8 cellular contexts compared by ENCODE assay signal in the genomic region with DNA sequence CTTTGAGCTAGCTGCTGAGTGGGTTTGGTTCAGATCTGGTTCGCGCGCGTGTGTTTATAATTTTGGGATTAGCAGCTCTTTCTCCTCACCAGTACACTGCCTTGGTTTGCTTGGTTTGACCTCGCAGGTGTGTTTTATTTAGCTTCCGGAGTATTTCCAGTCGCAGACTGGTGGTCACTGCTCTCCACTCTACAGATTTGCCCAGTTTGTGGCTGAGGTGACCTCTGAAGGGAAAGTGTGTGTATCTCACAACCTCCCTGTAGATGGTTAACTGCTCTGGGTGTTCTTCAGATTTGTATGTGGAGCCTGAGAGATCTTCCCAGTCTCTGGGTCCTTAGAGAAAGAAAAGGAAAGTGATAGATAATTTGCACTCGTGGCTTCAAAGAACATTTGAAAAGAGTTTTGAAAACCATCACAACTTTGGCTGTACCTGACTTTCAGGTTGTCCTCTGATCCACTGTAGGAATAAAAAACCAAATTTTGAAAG. TPM values are rescaled to one million over a fixed set of nuclear protein-coding genes. Genes with fewer than 3 reads are reported as not detected.
DNase-seq lines count a peak whose midpoint lies in the region; ATAC-seq and TF ChIP-seq lines count a peak whose summit lies in the region.

No MANE protein-coding gene starts in this region.

- H3K9me2 ChIP-seq in MM.1S (replicated peaks; ENCODE audit: insufficient read depth, low read length) = no peaks in the 10 kb centered on the region

- H3K27ac ChIP-seq in MM.1S (ENCODE audit: low read length) (peak overlapping the region; percentile 50; the same call in 1 of the 2 replicates), caudate nucleus (ENCODE audit: low read depth, low read length) (peak overlapping the region; percentile 58)

- TF ChIP-seq CTCF in GM12865 (IDR thresholded peaks at IDR 0.05; ENCODE audit: insufficient read depth, low read depth, low read length, missing control alignments) = no peak
- no peak for TF ChIP-seq CTCF in MM.1S (IDR thresholded peaks at IDR 0.05; ENCODE audit: low read length)
- no peak for TF ChIP-seq CTCF in mesothelial cell of epicardium (IDR thresholded peaks at IDR 0.05; ENCODE audit: unreplicated experiment)

- ATAC-seq in GM18520 (IDR thresholded peaks at IDR 0.05; ENCODE audit: unreplicated experiment) (no peak), HG02588 (IDR thresholded peaks at IDR 0.05; ENCODE audit: unreplicated experiment) (no peak)

- peak overlapping the region; percentile 84 for H3K4me3 ChIP-seq in GM12865 (ENCODE audit: low read depth, low read length)
- H3K4me3 ChIP-seq in MM.1S (ENCODE audit: low read length) = peak overlapping the region; percentile 86

- H3K9me3 ChIP-seq in MM.1S (replicated peaks; ENCODE audit: insufficient read depth, low read length) = no peaks in the 10 kb centered on the region

- peak; percentile 17 for DNase-seq in GM12865 (ENCODE audit: low read depth)
- DNase-seq in MM.1S = peak; percentile 54
- peak in 4 of 61 donors; percentile 43 to 64 (median 53) for DNase-seq in caudate nucleus (lab: John Stamatoyannopoulos, UW)
- DNase-seq in mesothelial cell of epicardium (ENCODE audit: low spot score in 2 of 2, unreplicated experiment in 2 of 2) = no peak
- DNase-seq in COLO668 (lab: John Stamatoyannopoulos, UW; ENCODE audit: unreplicated experiment) = no peak
- DNase-seq in islet precursor cell = no peak

- H3K79me2 ChIP-seq in MM.1S (ENCODE audit: low read length) = peaks cover 93% of the 10 kb centered on the region

- peak overlapping the region; percentile 70 for H3K9ac ChIP-seq in MM.1S (ENCODE audit: low read length)

- no peaks in the 10 kb centered on the region for H3K36me3 ChIP-seq in MM.1S (replicated peaks; ENCODE audit: insufficient read depth, low read length)

- peak overlapping the region; percentile 64 for H3K4me2 ChIP-seq in MM.1S (ENCODE audit: low read depth, low read length)

- no peaks in the 10 kb centered on the region for H3K9me3 Mint-ChIP-seq in mesothelial cell of epicardium

- peak overlapping the region; percentile 89 for H2AFZ ChIP-seq in MM.1S (ENCODE audit: low read length)

- H3K27me3 Mint-ChIP-seq in mesothelial cell of epicardium (ENCODE audit: low read depth) = no peaks in the 10 kb centered on the region

- H3K4me3 Mint-ChIP-seq in mesothelial cell of epicardium = peak overlapping the region; percentile 95

- peaks cover 3% of the 10 kb centered on the region for H3K4me1 ChIP-seq in MM.1S (ENCODE audit: low read length)

- peak overlapping the region; percentile 94 for H3K27ac Mint-ChIP-seq in mesothelial cell of epicardium

- H4K20me1 ChIP-seq in MM.1S (ENCODE audit: insufficient read depth, low read length) = no peaks in the 10 kb centered on the region

- H3K27me3 ChIP-seq in MM.1S (replicated peaks; ENCODE audit: insufficient read depth, low read length) = no peaks in the 10 kb centered on the region

- no peaks in the 10 kb centered on the region for H3K36me3 Mint-ChIP-seq in mesothelial cell of epicardium

- peaks cover 33% of the 10 kb centered on the region for H3K4me1 Mint-ChIP-seq in mesothelial cell of epicardium

- H3F3A ChIP-seq in MM.1S (ENCODE audit: insufficient read depth, low read length) = peaks cover 34% of the 10 kb centered on the region

RNA-seq across cellular contexts. Expression of gene ZNF277, which starts 0.7 kb away (rescaled TPM):
- total RNA-seq in mesothelial cell of epicardium = 22.3 to 25.4 TPM (median 23.7 TPM) in 3 replicates

RNA-seq across cellular contexts. Expression of gene DOCK4, which starts 0.9 kb away (rescaled TPM):
- 27.7 to 29.4 TPM (median 28.9 TPM) in 3 replicates for total RNA-seq in mesothelial cell of epicardium

Comparison
In these comparisons a context has a peak if more than half of its experiments do, and no peak if none do; other contexts are left out.
1. DNase-seq: peak in GM12865 (single experiment) and MM.1S (single experiment); none in mesothelial cell of epicardium (0 of 2), COLO668 (single experiment) and islet precursor cell (single experiment).